ENCODE assay signal across 19 cellular contexts in genomic region chr3:11185144-11185543, GRCh38. TPM values are rescaled to one million over a fixed set of nuclear protein-coding genes. Genes with fewer than 3 reads are reported as not detected.
DNase-seq lines count a peak whose midpoint lies in the region; ATAC-seq and TF ChIP-seq lines count a peak whose summit lies in the region.
"Had no signal": no experiment of that assay in that cellular context is flagged by ENCODE, and none has a peak within 500 bp of the region (broad histone marks: within the 10 kb centered on the region; RNA-seq: fewer than 3 reads in every experiment).

No MANE protein-coding gene starts in this region.

- H3K9ac ChIP-seq in PC-3 (ENCODE audit: low read length) (no peak overlapping the region), mammary epithelial cell (ENCODE audit: insufficient read depth, low read length) (no peak overlapping the region)

- H3K4me2 ChIP-seq in PC-3 (ENCODE audit: low read length) (peak overlapping the region; percentile 82), mammary epithelial cell (ENCODE audit: insufficient read depth, low read depth, low read length) (no peak overlapping the region)

- no peak for TF ChIP-seq EP300 in tibial nerve (IDR thresholded peaks at IDR 0.05)

- no peaks in the 10 kb centered on the region for H3K36me3 ChIP-seq in PC-3 (ENCODE audit: low read depth, low read length)
- H3K36me3 ChIP-seq in mammary epithelial cell (ENCODE audit: insufficient read depth, low read length): no peaks in the 10 kb centered on the region
- H3K36me3 ChIP-seq in lung (ENCODE audit: control insufficient read depth in 2 of 2, insufficient read depth in 2 of 2, low read length in 2 of 2): no peaks in the 10 kb centered on the region
- no peaks in the 10 kb centered on the region for H3K36me3 ChIP-seq in tibial nerve
- H3K36me3 ChIP-seq: WERI-Rb-1 had no signal

- no peaks in the 10 kb centered on the region for H3K9me3 ChIP-seq in PC-3 (ENCODE audit: low read length)
- no peaks in the 10 kb centered on the region for H3K9me3 ChIP-seq in mammary epithelial cell (replicated peaks; ENCODE audit: insufficient read depth, low read length)
- H3K9me3 ChIP-seq in lung (ENCODE audit: control insufficient read depth in 2 of 2, insufficient read depth in 1 of 2, low read length in 1 of 2): no peaks in the 10 kb centered on the region
- H3K9me3 ChIP-seq in tibial nerve: no peaks in the 10 kb centered on the region

- H3K4me3 Mint-ChIP-seq in activated T-cell treated with anti-CD3 and anti-CD28 coated beads, Interleukin-2, amount 50 U/mL, for 72 hours: no peak overlapping the region
- H3K4me3 Mint-ChIP-seq: central memory CD8-positive, alpha-beta T cell; mesothelial cell of epicardium; nephron progenitor cell; T-helper 1 cell treated with Interleukin-12 subunit alpha and Interleukin-12 subunit beta and Interleukin-4 antibody, amounts not matched to agents 30 μg/mL and 1 μg/mL, for 36 hours had no signal

- dilution Hi-C loops in mammary epithelial cell (cut with HindIII; ENCODE audit: low sequenced_read_pairs): loop anchor here (5.0 kb wide), 1 partner anchor 87 kb away; the partner anchor contains the start of gene ATG7

- CTCF ChIA-PET in PC-3 (lab: Charles Lee): interaction anchor here (0.6 to 0.9 kb wide), 2 partner anchors 49 to 232 kb away, joined by 3 to 8 read pairs; no protein-coding TSS in a partner anchor
- CTCF ChIA-PET in mammary epithelial cell (lab: Charles Lee; ENCODE audit: low non-redundant PET): no interaction called here

- intact Hi-C loops in PC-3 (cut with micrococcal nuclease): loop anchor here (1.0 to 2.0 kb wide), 4 partner anchors 16 to 48 kb away; partner anchors contain the start of gene HRH1
- intact Hi-C loops in mammary epithelial cell (cut with micrococcal nuclease): loop anchor here (1.0 kb wide), 1 partner anchor 48 kb away; no protein-coding TSS in a partner anchor

- H3K27me3 ChIP-seq in PC-3 (ENCODE audit: low read length): no peaks in the 10 kb centered on the region
- H3K27me3 ChIP-seq in mammary epithelial cell (ENCODE audit: insufficient read depth, low read length): no peaks in the 10 kb centered on the region
- no peaks in the 10 kb centered on the region for H3K27me3 ChIP-seq in lung (ENCODE audit: control insufficient read depth, insufficient read depth)
- no peaks in the 10 kb centered on the region for H3K27me3 ChIP-seq in tibial nerve

- BruUV-seq in PC-3 (replicated peaks; lab: Mats Ljungman, UMichigan) (no TSS peak), mammary epithelial cell (replicated peaks; lab: Mats Ljungman, UMichigan) (no TSS peak)

- TF ChIP-seq POLR2A in tibial nerve (IDR thresholded peaks at IDR 0.05): no peak

- no peak for TF ChIP-seq CTCF in PC-3 (conservative IDR thresholded peaks at IDR 0.05; ENCODE audit: low read depth, low read length)
- TF ChIP-seq CTCF in mammary epithelial cell (conservative IDR thresholded peaks at IDR 0.05 in 1 of 2, IDR thresholded peaks at IDR 0.05 in 1 of 2; ENCODE audit: extremely low read depth in 1 of 2, insufficient read depth in 1 of 2, low read depth in 1 of 2, low read length in 2 of 2): no peak
- no peak for TF ChIP-seq CTCF in lung (IDR thresholded peaks at IDR 0.05; ENCODE audit: control extremely low read depth, extremely low read depth)
- TF ChIP-seq CTCF in tibial nerve (IDR thresholded peaks at IDR 0.05): no peak

- H2AFZ ChIP-seq in PC-3 (ENCODE audit: low read length) (no peak overlapping the region), mammary epithelial cell (ENCODE audit: low read depth, low read length) (no peak overlapping the region)

- H3K4me3 ChIP-seq in PC-3 (ENCODE audit: low read length): no peak overlapping the region
- no peak overlapping the region for H3K4me3 ChIP-seq in mammary epithelial cell (replicated peaks in 1 of 3; ENCODE audit: insufficient read depth in 1 of 3, low read depth in 2 of 3, low read length in 3 of 3)
- H3K4me3 ChIP-seq in lung: no peak overlapping the region
- H3K4me3 ChIP-seq in tibial nerve: no peak overlapping the region

- H4K20me1 ChIP-seq in PC-3 (ENCODE audit: low read length) (no peaks in the 10 kb centered on the region), mammary epithelial cell (ENCODE audit: insufficient read depth, low read length) (no peaks in the 10 kb centered on the region)

- in situ Hi-C loops in mammary epithelial cell (cut with MboI; ENCODE audit: low sequenced_read_pairs in 2 of 2): no loop called here

- POLR2A ChIA-PET in PC-3 (lab: Charles Lee; ENCODE audit: unreplicated experiment): no interaction called here

- no peak overlapping the region for H3K27ac Mint-ChIP-seq in activated T-cell treated with anti-CD3 and anti-CD28 coated beads, Interleukin-2, amount 50 U/mL, for 72 hours
- H3K27ac Mint-ChIP-seq: mesothelial cell of epicardium; nephron progenitor cell; progenitor cell of endocrine pancreas; T-helper 1 cell treated with Interleukin-12 subunit alpha and Interleukin-12 subunit beta and Interleukin-4 antibody, amounts not matched to agents 30 μg/mL and 1 μg/mL, for 36 hours had no signal

- H3K36me3 Mint-ChIP-seq in activated T-cell treated with anti-CD3 and anti-CD28 coated beads, Interleukin-2, amount 50 U/mL, for 72 hours (ENCODE audit: insufficient read depth in 2 of 2): no peaks in the 10 kb centered on the region
- H3K36me3 Mint-ChIP-seq: mesothelial cell of epicardium had no signal

- no peaks in the 10 kb centered on the region for H3K9me2 ChIP-seq in PC-3 (replicated peaks; ENCODE audit: low read length)

- no peak for ATAC-seq in PC-3
- peak; percentile 5 for ATAC-seq in lung (ENCODE audit: insufficient read depth, low FRiP score)
- ATAC-seq in GM21723 (IDR thresholded peaks at IDR 0.05; ENCODE audit: unreplicated experiment): no peak
- ATAC-seq in activated T-cell treated with anti-CD3 and anti-CD28 coated beads, Interleukin-2, amount 50 U/mL, for 72 hours (replicated peaks in 1 of 2): no peak

- H3K27ac ChIP-seq in PC-3 (ENCODE audit: low read length): peak overlapping the region; percentile 78
- H3K27ac ChIP-seq in mammary epithelial cell (ENCODE audit: insufficient read depth, low read depth, low read length): peak overlapping the region; percentile 60
- H3K27ac ChIP-seq in lung (ENCODE audit: low read depth in 1 of 2, low read length in 1 of 2): peak overlapping the region in 1 of 2 donors; percentile 82
- H3K27ac ChIP-seq in tibial nerve: peak overlapping the region in 3 of 4 donors; percentile 44 to 80 (median 71)
- H3K27ac ChIP-seq: HL-60, WERI-Rb-1 had no signal

- H3K27me3 Mint-ChIP-seq in activated T-cell treated with anti-CD3 and anti-CD28 coated beads, Interleukin-2, amount 50 U/mL, for 72 hours (ENCODE audit: low read depth): peaks cover 25% of the 10 kb centered on the region

- no peaks in the 10 kb centered on the region for H3K4me1 Mint-ChIP-seq in activated T-cell treated with anti-CD3 and anti-CD28 coated beads, Interleukin-2, amount 50 U/mL, for 72 hours (ENCODE audit: low read depth)
- H3K4me1 Mint-ChIP-seq: central memory CD8-positive, alpha-beta T cell had no signal

- H3K4me1 ChIP-seq in PC-3 (ENCODE audit: insufficient read depth, low read length) (peaks cover 28% of the 10 kb centered on the region), mammary epithelial cell (ENCODE audit: insufficient read depth, low read length) (peaks cover 27% of the 10 kb centered on the region), lung (ENCODE audit: control insufficient read depth in 2 of 2, insufficient read depth in 2 of 2, low read length in 2 of 2) (peaks cover 8 to 10% of the 10 kb centered on the region in 2 donors), tibial nerve (peaks cover 0 to 53% (median 4%) of the 10 kb centered on the region in 4 donors)

- no peaks in the 10 kb centered on the region for H3K9me3 Mint-ChIP-seq in activated T-cell treated with anti-CD3 and anti-CD28 coated beads, Interleukin-2, amount 50 U/mL, for 72 hours
- H3K9me3 Mint-ChIP-seq: central memory CD8-positive, alpha-beta T cell; nephron progenitor cell; T-helper 1 cell treated with Interleukin-12 subunit alpha and Interleukin-12 subunit beta and Interleukin-4 antibody, amounts not matched to agents 30 μg/mL and 1 μg/mL, for 36 hours had no signal

- no peaks in the 10 kb centered on the region for H3F3A ChIP-seq in PC-3 (ENCODE audit: low read length, unreplicated experiment)

- 100% methylated on average over 3 of the region's 3 CpGs for WGBS in mammary epithelial cell (ENCODE audit: low coverage, missing lambda C conversion rate)
- 76 to 82% methylated on average over 3 of the region's 3 CpGs for WGBS in lung, 2 donors
- WGBS in tibial nerve, 2 donors: 83 to 90% methylated on average over 3 of the region's 3 CpGs

- DNase-seq in PC-3: no peak
- DNase-seq in mammary epithelial cell: no peak
- DNase-seq in lung (ENCODE audit: low spot score): no peak
- no peak for DNase-seq in tibial nerve (ENCODE audit: low spot score in 2 of 2)
- no peak for DNase-seq in activated T-cell treated with anti-CD3 and anti-CD28 coated beads, Interleukin-2, amount 50 U/mL, for 72 hours
- no peak for DNase-seq in COR-L47 (lab: John Stamatoyannopoulos, UW)
- DNase-seq: amygdala; effector CD4-positive, alpha-beta T cell; hippocampal formation; NCI-H1694 treated with DMSO at 0.1 percent for 48 hours; nephron progenitor cell; stimulated activated CD4-positive, alpha-beta T cell treated with anti-CD3 and anti-CD28 coated beads, Interleukin-4, amount 100 ng/mL, for 24 hours had no signal

- H3K79me2 ChIP-seq in PC-3 (ENCODE audit: low read length) (no peaks in the 10 kb centered on the region), mammary epithelial cell (ENCODE audit: insufficient read depth, low read length) (no peaks in the 10 kb centered on the region)

RNA-seq across cellular contexts. Expression of gene HRH1, which starts 30.9 kb away (rescaled TPM):
- 5.9 and 7.5 TPM in 2 replicates for total RNA-seq in PC-3 (2014; rRNA removed)
- total RNA-seq in mammary epithelial cell: under 1 TPM; 0.28 to 0.33 TPM
- polyA plus RNA-seq in mammary epithelial cell: 2.2 TPM
- polyA minus RNA-seq in mammary epithelial cell: 10.2 TPM
- 1 to 10 TPM; 5.6 to 8.3 TPM for total RNA-seq in lung
- 1 to 10 TPM; 2.3 to 3.7 TPM for polyA plus RNA-seq in lung
- total RNA-seq in tibial nerve: 10 to 100 TPM; 13.8 to 20.3 (median 15.9) TPM
- 1 to 10 TPM; 4.6 TPM for total RNA-seq in activated T-cell treated with anti-CD3 and anti-CD28 coated beads, Interleukin-2, amount 50 U/mL, for 72 hours
- total RNA-seq: progenitor cell of endocrine pancreas had no signal
